ENCODE assay signal across 7 cellular contexts in the genomic region with DNA sequence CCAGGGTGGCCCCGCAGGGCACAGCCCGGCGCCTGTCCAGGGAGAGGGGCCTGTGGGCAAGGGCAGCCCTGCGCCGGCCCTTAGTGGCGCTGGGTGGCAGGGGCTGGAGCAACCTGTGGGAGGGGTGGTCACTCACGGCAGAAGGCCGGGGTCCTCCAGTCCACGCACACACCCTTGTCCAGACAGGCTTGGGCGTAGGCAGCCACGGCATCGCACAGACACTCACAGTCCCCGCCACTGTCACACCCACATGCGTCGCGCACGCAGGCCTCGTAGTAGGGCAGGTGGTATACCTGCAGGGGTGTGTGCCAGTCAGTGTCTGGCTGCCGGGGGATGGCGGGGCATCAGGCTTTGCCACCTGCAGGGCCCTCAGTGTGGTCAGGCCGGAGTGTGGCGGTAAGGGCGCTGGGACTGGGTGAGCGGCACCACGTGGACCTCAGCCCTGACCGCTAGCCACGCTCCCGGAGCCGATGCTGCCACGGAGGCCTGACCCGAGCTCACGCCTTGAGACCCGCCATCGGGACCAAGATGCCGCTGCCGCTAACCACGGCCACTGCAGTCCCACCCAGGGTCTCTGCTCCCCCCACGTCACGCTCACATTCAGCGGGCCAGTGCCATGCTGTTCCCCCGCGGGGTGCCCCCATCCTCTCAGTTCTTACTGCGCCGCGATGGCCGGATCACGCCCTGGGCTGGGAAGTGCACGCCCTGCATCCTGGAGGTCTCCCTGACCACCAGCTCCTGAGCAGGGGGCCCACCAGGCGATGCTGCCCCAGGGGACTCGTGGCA. TPM values are rescaled to one million over a fixed set of nuclear protein-coding genes. Genes with fewer than 3 reads are reported as not detected.
"Had no signal": no experiment of that assay in that cellular context is flagged by ENCODE, and none has a peak within 500 bp of the region (broad histone marks: within the 10 kb centered on the region; RNA-seq: fewer than 3 reads in every experiment).

No MANE protein-coding gene starts in this region.

- H3K9me3 Mint-ChIP-seq: GM23338, H9 had no signal

- H3K4me3 ChIP-seq: GM23338 had no signal

- ATAC-seq: GM23338 had no signal

- H3K27me3 Mint-ChIP-seq: IgD-negative memory B cell had no signal

- FAIRE-seq: H1, H54 had no signal

- H3K4me3 Mint-ChIP-seq: GM23338, H9, IgD-negative memory B cell had no signal

- DNase-seq: H9, HCEC 1CT, KBM-7 had no signal

- H3K4me1 Mint-ChIP-seq: GM23338, IgD-negative memory B cell had no signal

- H2AFZ ChIP-seq: GM23338 had no signal

- H3K27ac Mint-ChIP-seq: GM23338, H9, IgD-negative memory B cell had no signal

- H3K4me2 ChIP-seq: GM23338 had no signal

RNA-seq across cellular contexts. Expression of gene MUC6, which starts 12.5 kb away (rescaled TPM):
- total RNA-seq: GM23338, H1, H9 had no signal
- polyA plus RNA-seq: GM23338, H1, IgD-negative memory B cell had no signal

RNA-seq across cellular contexts. Expression of gene MUC2, which starts 50.7 kb away (rescaled TPM):
- total RNA-seq: GM23338, H1, H9 had no signal
- polyA plus RNA-seq: GM23338, H1, IgD-negative memory B cell had no signal
